Comparison of ENCODE assay signal across 24 cellular contexts in genomic region chr1:85325920-85326319, GRCh38. TPM values are rescaled to one million over a fixed set of nuclear protein-coding genes. Genes with fewer than 3 reads are reported as not detected.
DNase-seq lines count a peak whose midpoint lies in the region; ATAC-seq, FAIRE-seq and TF ChIP-seq lines count a peak whose summit lies in the region.
"Had no signal": no experiment of that assay in that cellular context is flagged by ENCODE, and none has a peak within 500 bp of the region (broad histone marks: within the 10 kb centered on the region; RNA-seq: fewer than 3 reads in every experiment).

No MANE protein-coding gene starts in this region.

- no peak for FAIRE-seq in astrocyte (lab: Jason Lieb, UNC)
- FAIRE-seq: GM19239 had no signal

- H3K27ac Mint-ChIP-seq in astrocyte (ENCODE audit: unreplicated experiment): peak overlapping the region; percentile 21
- H3K27ac Mint-ChIP-seq in nephron progenitor cell: no peak overlapping the region
- H3K27ac Mint-ChIP-seq: CD14-positive monocyte; naive thymus-derived CD4-positive, alpha-beta T cell; stimulated activated naive B cell treated with anti-CD40 and anti-IgM and Interleukin-4, amounts not matched to agents 10 μg/mL and 1 μg/mL and 100 μg/mL, for 72 hours had no signal

- intact Hi-C loops in mammary epithelial cell (cut with micrococcal nuclease): loop anchor here (5.0 kb wide), 1 partner anchor 256 kb away; the partner anchor contains the start of gene CCN1
- intact Hi-C loops in breast epithelium (cut with DNase I; ENCODE audit: low total_unique reads): no loop called here
- intact Hi-C loops in left colon (cut with DNase I, micrococcal nuclease): no loop called here
- intact Hi-C loops in esophagus muscularis mucosa (cut with DNase I): no loop called here

- no peaks in the 10 kb centered on the region for H3K9me3 Mint-ChIP-seq in astrocyte (ENCODE audit: unreplicated experiment)
- H3K9me3 Mint-ChIP-seq in nephron progenitor cell: no peaks in the 10 kb centered on the region
- H3K9me3 Mint-ChIP-seq: CD14-positive monocyte; stimulated activated naive B cell treated with anti-CD40 and anti-IgM and Interleukin-4, amounts not matched to agents 10 μg/mL and 1 μg/mL and 100 μg/mL, for 72 hours had no signal

- no TSS peak for BruUV-seq in mammary epithelial cell (replicated peaks; lab: Mats Ljungman, UMichigan)

- H3K4me3 Mint-ChIP-seq in astrocyte (ENCODE audit: unreplicated experiment) (no peak overlapping the region), nephron progenitor cell (no peak overlapping the region)
- H3K4me3 Mint-ChIP-seq: CD14-positive monocyte; naive thymus-derived CD4-positive, alpha-beta T cell; stimulated activated naive B cell treated with anti-CD40 and anti-IgM and Interleukin-4, amounts not matched to agents 10 μg/mL and 1 μg/mL and 100 μg/mL, for 72 hours had no signal

- H3K79me2 ChIP-seq in mammary epithelial cell (ENCODE audit: insufficient read depth, low read length): no peaks in the 10 kb centered on the region
- peaks cover 23% of the 10 kb centered on the region for H3K79me2 ChIP-seq in astrocyte (ENCODE audit: insufficient read depth, low read length)

- H3K9ac ChIP-seq in mammary epithelial cell (ENCODE audit: insufficient read depth, low read length): no peak overlapping the region
- H3K9ac ChIP-seq in astrocyte (ENCODE audit: low read length): no peak overlapping the region

- dilution Hi-C loops in mammary epithelial cell (cut with HindIII; ENCODE audit: low sequenced_read_pairs): no loop called here

- TF ChIP-seq CTCF in mammary epithelial cell (conservative IDR thresholded peaks at IDR 0.05 in 1 of 2, IDR thresholded peaks at IDR 0.05 in 1 of 2; ENCODE audit: extremely low read depth in 1 of 2, insufficient read depth in 1 of 2, low read depth in 1 of 2, low read length in 2 of 2): no peak
- TF ChIP-seq CTCF in breast epithelium (IDR thresholded peaks at IDR 0.05): no peak
- no peak for TF ChIP-seq CTCF in astrocyte (IDR thresholded peaks at IDR 0.05; ENCODE audit: insufficient read depth, low read depth, low read length)
- no peak for TF ChIP-seq CTCF in nephron progenitor cell (IDR thresholded peaks at IDR 0.05)
- no peak for TF ChIP-seq CTCF in esophagus muscularis mucosa (IDR thresholded peaks at IDR 0.05)

- in situ Hi-C loops in mammary epithelial cell (cut with MboI; ENCODE audit: low sequenced_read_pairs in 2 of 2): loop anchor here in 1 of 2 donors (10.0 kb wide), 1 partner anchor 369 kb away; no protein-coding TSS in a partner anchor

- no peak overlapping the region for H3K27ac ChIP-seq in mammary epithelial cell (ENCODE audit: insufficient read depth, low read depth, low read length)
- no peak overlapping the region for H3K27ac ChIP-seq in breast epithelium
- H3K27ac ChIP-seq in astrocyte (ENCODE audit: low read depth, low read length): peak overlapping the region; percentile 0
- no peak overlapping the region for H3K27ac ChIP-seq in esophagus muscularis mucosa (replicated peaks in 1 of 4)
- H3K27ac ChIP-seq: adrenal gland, lower lobe of right lung, prostate gland, thyroid gland had no signal

- H3K4me1 ChIP-seq in mammary epithelial cell (ENCODE audit: insufficient read depth, low read length): peaks cover 70% of the 10 kb centered on the region
- no peaks in the 10 kb centered on the region for H3K4me1 ChIP-seq in breast epithelium
- peaks cover 63% of the 10 kb centered on the region for H3K4me1 ChIP-seq in astrocyte (ENCODE audit: insufficient read depth, low read length)
- H3K4me1 ChIP-seq in esophagus muscularis mucosa: peaks cover 19 to 25% (median 23%) of the 10 kb centered on the region in 4 donors
- H3K4me1 ChIP-seq: prostate gland had no signal

- no peak for TF ChIP-seq EP300 in esophagus muscularis mucosa (IDR thresholded peaks at IDR 0.05)

- H3K4me3 ChIP-seq in mammary epithelial cell (replicated peaks in 1 of 3; ENCODE audit: insufficient read depth in 1 of 3, low read depth in 2 of 3, low read length in 3 of 3) (no peak overlapping the region), breast epithelium (no peak overlapping the region), astrocyte (ENCODE audit: insufficient read depth, low read depth, low read length) (no peak overlapping the region), esophagus muscularis mucosa (no peak overlapping the region)
- H3K4me3 ChIP-seq: adrenal gland, lower lobe of right lung, prostate gland, thyroid gland had no signal

- no peak for DNase-seq in mammary epithelial cell
- no peak for DNase-seq in breast epithelium (ENCODE audit: low spot score in 2 of 2)
- DNase-seq in astrocyte (ENCODE audit: low read depth): no peak
- DNase-seq in left colon: no peak
- DNase-seq in nephron progenitor cell: no peak
- DNase-seq in NCI-H2171 (lab: John Stamatoyannopoulos, UW): no peak
- DNase-seq in NCI-H2171 treated with DMSO at 0.1 percent for 48 hours (lab: John Stamatoyannopoulos, UW): no peak
- DNase-seq in esophagus muscularis mucosa (ENCODE audit: extremely low spot score): no peak
- DNase-seq: 8988T; activated CD4-positive, alpha-beta T cell treated with anti-CD3 and anti-CD28 coated beads for 4 hours; activated effector memory CD4-positive, alpha-beta T cell treated with anti-CD3 and anti-CD28 coated beads, Interleukin-2, amount 50 U/mL, for 16 hours; adrenal gland; cerebellar nuclear complex; DMS79; foreskin melanocyte; lower lobe of right lung; naive thymus-derived CD4-positive, alpha-beta T cell; NCI-H2029; NCI-H524 treated with DMSO at 0.1 percent for 48 hours; stimulated activated naive B cell treated with anti-CD40 and anti-IgM and Interleukin-4, amounts not matched to agents 10 μg/mL and 1 μg/mL and 100 μg/mL, for 72 hours; thyroid gland had no signal

- H3K4me1 Mint-ChIP-seq in astrocyte (ENCODE audit: low read depth, unreplicated experiment): peaks cover 60% of the 10 kb centered on the region
- no peaks in the 10 kb centered on the region for H3K4me1 Mint-ChIP-seq in nephron progenitor cell
- H3K4me1 Mint-ChIP-seq: CD14-positive monocyte had no signal

- H3K27me3 ChIP-seq in mammary epithelial cell (ENCODE audit: insufficient read depth, low read length) (no peaks in the 10 kb centered on the region), breast epithelium (no peaks in the 10 kb centered on the region), astrocyte (ENCODE audit: insufficient read depth, low read length) (no peaks in the 10 kb centered on the region), esophagus muscularis mucosa (no peaks in the 10 kb centered on the region)
- H3K27me3 ChIP-seq: adrenal gland, thyroid gland had no signal

- ATAC-seq in left colon: peak; percentile 97
- ATAC-seq: naive thymus-derived CD4-positive, alpha-beta T cell; stimulated activated naive B cell treated with anti-CD40 and anti-IgM and Interleukin-4, amounts not matched to agents 10 μg/mL and 1 μg/mL and 100 μg/mL, for 72 hours had no signal

- H3K27me3 Mint-ChIP-seq in astrocyte (ENCODE audit: low read depth, unreplicated experiment): no peaks in the 10 kb centered on the region
- H3K27me3 Mint-ChIP-seq in nephron progenitor cell (ENCODE audit: low read depth, poor library complexity): no peaks in the 10 kb centered on the region

- H3K36me3 Mint-ChIP-seq in astrocyte (ENCODE audit: low read depth, unreplicated experiment): peaks cover 11% of the 10 kb centered on the region
- no peaks in the 10 kb centered on the region for H3K36me3 Mint-ChIP-seq in nephron progenitor cell (ENCODE audit: low read depth)
- H3K36me3 Mint-ChIP-seq: CD14-positive monocyte; naive thymus-derived CD4-positive, alpha-beta T cell; stimulated activated naive B cell treated with anti-CD40 and anti-IgM and Interleukin-4, amounts not matched to agents 10 μg/mL and 1 μg/mL and 100 μg/mL, for 72 hours had no signal

- H3K36me3 ChIP-seq in mammary epithelial cell (ENCODE audit: insufficient read depth, low read length) (no peaks in the 10 kb centered on the region), breast epithelium (no peaks in the 10 kb centered on the region), astrocyte (ENCODE audit: insufficient read depth, low read length) (no peaks in the 10 kb centered on the region), esophagus muscularis mucosa (no peaks in the 10 kb centered on the region)
- H3K36me3 ChIP-seq: adrenal gland, lower lobe of right lung, prostate gland, thyroid gland had no signal

- H4K20me1 ChIP-seq in mammary epithelial cell (ENCODE audit: insufficient read depth, low read length) (no peaks in the 10 kb centered on the region), astrocyte (ENCODE audit: insufficient read depth, low read length) (no peaks in the 10 kb centered on the region)

- H2AFZ ChIP-seq in mammary epithelial cell (ENCODE audit: low read depth, low read length) (peak overlapping the region; percentile 30), astrocyte (ENCODE audit: low read depth, low read length) (no peak overlapping the region)

- CTCF ChIA-PET in mammary epithelial cell (lab: Charles Lee; ENCODE audit: low non-redundant PET): no interaction called here

- H3K9me3 ChIP-seq in mammary epithelial cell (replicated peaks; ENCODE audit: insufficient read depth, low read length) (no peaks in the 10 kb centered on the region), breast epithelium (no peaks in the 10 kb centered on the region), astrocyte (ENCODE audit: insufficient read depth, low read depth, low read length) (no peaks in the 10 kb centered on the region), esophagus muscularis mucosa (no peaks in the 10 kb centered on the region)
- H3K9me3 ChIP-seq: adrenal gland, lower lobe of right lung, prostate gland, thyroid gland had no signal

- H3K4me2 ChIP-seq in mammary epithelial cell (ENCODE audit: insufficient read depth, low read depth, low read length) (no peak overlapping the region), astrocyte (ENCODE audit: low read length) (no peak overlapping the region)

- TF ChIP-seq POLR2A in breast epithelium (IDR thresholded peaks at IDR 0.05) (no peak), esophagus muscularis mucosa (IDR thresholded peaks at IDR 0.05; ENCODE audit: low read depth) (no peak)

RNA-seq across cellular contexts. Expression of gene BCL10, which starts 49.5 kb away (rescaled TPM):
- total RNA-seq in mammary epithelial cell (10 to 100 TPM; 27.7 to 61.5 TPM), breast epithelium (10 to 100 TPM; 16.5 to 23.6 (median 17.7) TPM), astrocyte (36.4 and 38.4 TPM in 2 replicates), left colon (100 to 1,000 TPM; 108 to 115 TPM), esophagus muscularis mucosa (10 to 100 TPM in 2 of 4 donors, 1 to 10 TPM in 2; 8.7 to 15.1 (median 10.8) TPM)
- 16.5 TPM for polyA plus RNA-seq in mammary epithelial cell
- 29.0 TPM for polyA minus RNA-seq in mammary epithelial cell
